19 cellular contexts compared by ENCODE assay signal in the genomic region with DNA sequence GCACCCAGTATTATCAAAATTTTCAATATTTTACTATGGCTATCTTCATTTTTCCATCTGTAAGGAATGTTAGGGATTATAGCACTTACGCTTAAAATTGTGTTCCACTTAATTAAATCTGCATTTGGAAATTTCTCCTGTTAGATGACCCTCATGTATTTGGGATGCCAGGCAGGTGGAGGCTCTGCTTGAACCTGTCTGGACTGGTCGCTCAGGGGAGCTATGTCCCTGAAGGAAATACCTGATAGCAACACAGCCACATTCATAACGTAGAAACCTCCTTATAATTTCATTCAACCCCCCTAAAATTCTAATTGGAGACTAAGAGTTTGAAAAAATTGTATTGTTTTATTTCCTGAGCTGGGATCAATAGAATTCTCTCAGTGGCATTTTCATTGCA.
DNase-seq lines count a peak whose midpoint lies in the region; ATAC-seq, FAIRE-seq and TF ChIP-seq lines count a peak whose summit lies in the region.
"Had no signal": no experiment of that assay in that cellular context is flagged by ENCODE, and none has a peak within 500 bp of the region (broad histone marks: within the 10 kb centered on the region; RNA-seq: fewer than 3 reads in every experiment).

No MANE protein-coding gene starts in this region.

- H3K4me1 ChIP-seq in GM23338 (ENCODE audit: insufficient read depth) (peaks cover 54% of the 10 kb centered on the region), foreskin keratinocyte (peaks cover 10% of the 10 kb centered on the region)

- ATAC-seq in GM23338, result peak; percentile 44; the same call in 2 of the 3 replicates
- peak; percentile 60 for ATAC-seq in foreskin keratinocyte
- no peak for ATAC-seq in GM18520 (IDR thresholded peaks at IDR 0.05; ENCODE audit: unreplicated experiment)

- H3K4me1 Mint-ChIP-seq in GM23338, result peaks cover 56% of the 10 kb centered on the region
- H3K4me1 Mint-ChIP-seq: CD4-positive, alpha-beta memory T cell had no signal

- no peak overlapping the region for H3K4me3 Mint-ChIP-seq in GM23338
- H3K4me3 Mint-ChIP-seq: CD4-positive, alpha-beta memory T cell; HFFc6 had no signal

- POLR2A ChIA-PET in RWPE1 (lab: Yijun Ruan, JAX; ENCODE audit: low non-redundant PET), result no interaction called here

- TF ChIP-seq CTCF in GM23338 (conservative IDR thresholded peaks at IDR 0.05; ENCODE audit: low read depth in 2 of 2) (no peak), RWPE1 (conservative IDR thresholded peaks at IDR 0.05; ENCODE audit: low read depth) (no peak), bronchial epithelial cell (IDR thresholded peaks at IDR 0.05; ENCODE audit: insufficient read depth, low read length, severe bottlenecking) (no peak), foreskin keratinocyte (conservative IDR thresholded peaks at IDR 0.05) (no peak)

- FAIRE-seq in bronchial epithelial cell (lab: Jason Lieb, UNC), result no peak
- FAIRE-seq: GM18507, H54 had no signal

- H3K9me3 Mint-ChIP-seq in GM23338, result no peaks in the 10 kb centered on the region

- H3K27me3 ChIP-seq in GM23338 (ENCODE audit: insufficient read depth) (no peaks in the 10 kb centered on the region), bronchial epithelial cell (ENCODE audit: control insufficient read depth, insufficient read depth, low read length) (peaks cover 2% of the 10 kb centered on the region), foreskin keratinocyte (no peaks in the 10 kb centered on the region)

- H3K4me3 ChIP-seq in GM23338 (no peak overlapping the region), bronchial epithelial cell (ENCODE audit: low read depth, low read length) (no peak overlapping the region)
- H3K4me3 ChIP-seq: HAP-1 had no signal

- H3K27ac Mint-ChIP-seq in GM23338, result peak overlapping the region; percentile 56
- H3K27ac Mint-ChIP-seq: CD4-positive, alpha-beta memory T cell; HFFc6 had no signal

- H3K27me3 Mint-ChIP-seq in GM23338 (ENCODE audit: insufficient read depth, low read depth, poor library complexity), result no peaks in the 10 kb centered on the region
- H3K27me3 Mint-ChIP-seq: CD4-positive, alpha-beta memory T cell had no signal

- DNase-seq in GM23338 (ENCODE audit: low spot score) (no peak), RWPE1 (ENCODE audit: low spot score) (peak; percentile 1), bronchial epithelial cell (ENCODE audit: low read depth) (peak; percentile 52), foreskin keratinocyte (peak in 1 of 2 donors; percentile 37), NCI-H526 (lab: John Stamatoyannopoulos, UW) (no peak), inferior parietal cortex (ENCODE audit: extremely low spot score) (no peak), KG1 (lab: John Stamatoyannopoulos, UW) (no peak)
- DNase-seq: C1 segment of cervical spinal cord; Calu3; CD4-positive, alpha-beta memory T cell; COR-L47; DMS53; DMS79 treated with DMSO at 0.1 percent for 48 hours; GF-D8; HFFc6 had no signal

- H3K79me2 ChIP-seq in GM23338 (replicated peaks; ENCODE audit: insufficient read depth), result no peaks in the 10 kb centered on the region

- H3F3A ChIP-seq in GM23338 (replicated peaks; ENCODE audit: low read depth), result 0 out of 2 replicates have a peak, but pooled peaks cover 3% of the 10 kb centered on the region

- H3K4me2 ChIP-seq in GM23338, result 0 out of 2 replicates have a peak overlapping the region, but pooled peaks have one; percentile 2

- no peaks in the 10 kb centered on the region for H3K36me3 Mint-ChIP-seq in GM23338 (ENCODE audit: low read depth)
- H3K36me3 Mint-ChIP-seq: CD4-positive, alpha-beta memory T cell had no signal

- H4K20me1 ChIP-seq in GM23338 (replicated peaks; ENCODE audit: insufficient read depth), result no peaks in the 10 kb centered on the region

- no peak overlapping the region for H3K27ac ChIP-seq in GM23338 (ENCODE audit: low read depth)
- H3K27ac ChIP-seq in RWPE1, result no peak overlapping the region
- H3K27ac ChIP-seq in foreskin keratinocyte, result no peak overlapping the region

- H3K36me3 ChIP-seq in GM23338 (ENCODE audit: insufficient read depth) (no peaks in the 10 kb centered on the region), bronchial epithelial cell (ENCODE audit: control insufficient read depth, insufficient read depth, low read length) (no peaks in the 10 kb centered on the region)
- H3K36me3 ChIP-seq: HAP-1 had no signal

- H3K9me2 ChIP-seq in GM23338 (ENCODE audit: insufficient read depth), result no peaks in the 10 kb centered on the region

- CTCF ChIA-PET in RWPE1 (lab: Yijun Ruan, JAX), result no interaction called here

- no peak overlapping the region for H2AFZ ChIP-seq in GM23338

TF ChIP-seq in GM23338, 12 proteins besides CTCF, POLR2A, EP300 and RAD21:
- TF ChIP-seq JUNB (IDR thresholded peaks at IDR 0.05; ENCODE audit: unreplicated experiment) (no peak), EZH2 (IDR thresholded peaks at IDR 0.05; ENCODE audit: low read depth, unreplicated experiment) (no peak)
- TF ChIP-seq, protein P1, sequence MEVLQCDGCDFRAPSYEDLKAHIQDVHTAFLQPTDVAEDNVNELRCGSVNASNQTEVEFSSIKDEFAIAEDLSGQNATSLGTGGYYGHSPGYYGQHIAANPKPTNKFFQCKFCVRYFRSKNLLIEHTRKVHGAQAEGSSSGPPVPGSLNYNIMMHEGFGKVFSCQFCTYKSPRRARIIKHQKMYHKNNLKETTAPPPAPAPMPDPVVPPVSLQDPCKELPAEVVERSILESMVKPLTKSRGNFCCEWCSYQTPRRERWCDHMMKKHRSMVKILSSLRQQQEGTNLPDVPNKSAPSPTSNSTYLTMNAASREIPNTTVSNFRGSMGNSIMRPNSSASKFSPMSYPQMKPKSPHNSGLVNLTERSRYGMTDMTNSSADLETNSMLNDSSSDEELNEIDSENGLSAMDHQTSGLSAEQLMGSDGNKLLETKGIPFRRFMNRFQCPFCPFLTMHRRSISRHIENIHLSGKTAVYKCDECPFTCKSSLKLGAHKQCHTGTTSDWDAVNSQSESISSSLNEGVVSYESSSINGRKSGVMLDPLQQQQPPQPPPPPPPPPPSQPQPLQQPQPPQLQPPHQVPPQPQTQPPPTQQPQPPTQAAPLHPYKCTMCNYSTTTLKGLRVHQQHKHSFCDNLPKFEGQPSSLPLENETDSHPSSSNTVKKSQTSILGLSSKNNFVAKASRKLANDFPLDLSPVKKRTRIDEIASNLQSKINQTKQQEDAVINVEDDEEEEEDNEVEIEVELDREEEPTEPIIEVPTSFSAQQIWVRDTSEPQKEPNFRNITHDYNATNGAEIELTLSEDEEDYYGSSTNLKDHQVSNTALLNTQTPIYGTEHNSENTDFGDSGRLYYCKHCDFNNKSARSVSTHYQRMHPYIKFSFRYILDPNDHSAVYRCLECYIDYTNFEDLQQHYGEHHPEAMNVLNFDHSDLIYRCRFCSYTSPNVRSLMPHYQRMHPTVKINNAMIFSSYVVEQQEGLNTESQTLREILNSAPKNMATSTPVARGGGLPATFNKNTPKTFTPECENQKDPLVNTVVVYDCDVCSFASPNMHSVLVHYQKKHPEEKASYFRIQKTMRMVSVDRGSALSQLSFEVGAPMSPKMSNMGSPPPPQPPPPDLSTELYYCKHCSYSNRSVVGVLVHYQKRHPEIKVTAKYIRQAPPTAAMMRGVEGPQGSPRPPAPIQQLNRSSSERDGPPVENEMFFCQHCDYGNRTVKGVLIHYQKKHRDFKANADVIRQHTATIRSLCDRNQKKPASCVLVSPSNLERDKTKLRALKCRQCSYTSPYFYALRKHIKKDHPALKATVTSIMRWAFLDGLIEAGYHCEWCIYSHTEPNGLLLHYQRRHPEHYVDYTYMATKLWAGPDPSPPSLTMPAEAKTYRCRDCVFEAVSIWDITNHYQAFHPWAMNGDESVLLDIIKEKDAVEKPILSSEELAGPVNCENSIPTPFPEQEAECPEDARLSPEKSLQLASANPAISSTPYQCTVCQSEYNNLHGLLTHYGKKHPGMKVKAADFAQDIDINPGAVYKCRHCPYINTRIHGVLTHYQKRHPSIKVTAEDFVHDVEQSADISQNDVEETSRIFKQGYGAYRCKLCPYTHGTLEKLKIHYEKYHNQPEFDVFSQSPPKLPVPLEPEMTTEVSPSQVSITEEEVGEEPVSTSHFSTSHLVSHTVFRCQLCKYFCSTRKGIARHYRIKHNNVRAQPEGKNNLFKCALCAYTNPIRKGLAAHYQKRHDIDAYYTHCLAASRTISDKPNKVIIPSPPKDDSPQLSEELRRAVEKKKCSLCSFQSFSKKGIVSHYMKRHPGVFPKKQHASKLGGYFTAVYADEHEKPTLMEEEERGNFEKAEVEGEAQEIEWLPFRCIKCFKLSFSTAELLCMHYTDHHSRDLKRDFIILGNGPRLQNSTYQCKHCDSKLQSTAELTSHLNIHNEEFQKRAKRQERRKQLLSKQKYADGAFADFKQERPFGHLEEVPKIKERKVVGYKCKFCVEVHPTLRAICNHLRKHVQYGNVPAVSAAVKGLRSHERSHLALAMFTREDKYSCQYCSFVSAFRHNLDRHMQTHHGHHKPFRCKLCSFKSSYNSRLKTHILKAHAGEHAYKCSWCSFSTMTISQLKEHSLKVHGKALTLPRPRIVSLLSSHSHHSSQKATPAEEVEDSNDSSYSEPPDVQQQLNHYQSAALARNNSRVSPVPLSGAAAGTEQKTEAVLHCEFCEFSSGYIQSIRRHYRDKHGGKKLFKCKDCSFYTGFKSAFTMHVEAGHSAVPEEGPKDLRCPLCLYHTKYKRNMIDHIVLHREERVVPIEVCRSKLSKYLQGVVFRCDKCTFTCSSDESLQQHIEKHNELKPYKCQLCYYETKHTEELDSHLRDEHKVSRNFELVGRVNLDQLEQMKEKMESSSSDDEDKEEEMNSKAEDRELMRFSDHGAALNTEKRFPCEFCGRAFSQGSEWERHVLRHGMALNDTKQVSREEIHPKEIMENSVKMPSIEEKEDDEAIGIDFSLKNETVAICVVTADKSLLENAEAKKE (CRISPR knock-in tag; IDR thresholded peaks at IDR 0.05), result no peak

Comparison
In these comparisons a context has a peak if more than half of its experiments do, and no peak if none do; other contexts are left out.
1. DNase-seq: peak in RWPE1 (single experiment) and bronchial epithelial cell (single experiment); none in GM23338 (single experiment), NCI-H526 (0 of 2), inferior parietal cortex (single experiment) and KG1 (single experiment).